In genomic region chr12:14928946-14929345, GRCh38 we compare ENCODE assay signal across 1 cellular context.
A peak's percentile ranks its signal among the peaks of the same experiment; 100 is the strongest.
TF ChIP-seq lines count a peak whose summit lies in the region.

No MANE protein-coding gene starts in this region.

TF ChIP-seq in H1, 55 proteins besides CTCF, POLR2A, EP300 and RAD21:
- TF ChIP-seq SIX5 (IDR thresholded peaks at IDR 0.05; ENCODE audit: low read depth, low read length), result no peak
- peak; percentile 66 for TF ChIP-seq ASH2L (IDR thresholded peaks at IDR 0.05; ENCODE audit: low read length)
- peak; percentile 78; the same call in 1 of the 2 replicates for TF ChIP-seq SP1 (IDR thresholded peaks at IDR 0.05; ENCODE audit: low read depth, low read length)
